24 cellular contexts compared by ENCODE assay signal in the genomic region with DNA sequence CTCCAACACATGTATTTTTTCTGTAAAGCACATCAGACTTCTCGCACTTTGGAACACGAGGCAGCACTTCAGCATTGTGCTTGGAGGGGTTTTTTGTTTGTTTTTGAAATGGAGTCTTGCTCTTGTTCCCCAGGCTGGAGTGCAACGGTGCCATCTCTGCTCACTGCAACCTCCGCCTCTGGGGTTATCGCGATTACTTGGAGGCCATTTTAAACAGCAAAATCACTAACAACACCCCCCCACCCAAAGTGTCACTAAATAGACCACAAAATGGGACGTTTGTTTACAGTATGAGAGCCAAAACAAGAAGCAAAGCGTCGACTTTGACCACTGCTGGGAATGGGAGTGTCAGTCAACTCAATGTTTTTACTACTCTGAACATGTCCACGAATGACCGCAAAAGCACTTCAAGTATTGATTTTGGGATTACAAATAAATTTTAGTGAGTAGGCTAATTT. TPM values are rescaled to one million over a fixed set of nuclear protein-coding genes. Genes with fewer than 3 reads are reported as not detected.
DNase-seq lines count a peak whose midpoint lies in the region; ATAC-seq, FAIRE-seq and TF ChIP-seq lines count a peak whose summit lies in the region.
"Had no signal": no experiment of that assay in that cellular context is flagged by ENCODE, and none has a peak within 500 bp of the region (broad histone marks: within the 10 kb centered on the region; RNA-seq: fewer than 3 reads in every experiment).

No MANE protein-coding gene starts in this region.

- POLR2A ChIA-PET in K562 (lab: Yijun Ruan, JAX) = no interaction called here

- CTCF ChIA-PET in K562 (lab: Yijun Ruan, JAX; ENCODE audit: low intra/inter-chr PET ratio) = no interaction called here
- CTCF ChIA-PET in activated CD8-positive, alpha-beta memory T cell treated with anti-CD3 and anti-CD28 coated beads, Interleukin-2, amount 10 ng/mL, durations not matched to agents 7 days and 5 days (lab: Charles Lee) = interaction anchor here (1.2 to 2.6 kb wide), 2 partner anchors 9 to 13 kb away, joined by 3 to 9 read pairs; a partner anchor contains a TSS

- H3K4me3 Mint-ChIP-seq in activated CD8-positive, alpha-beta memory T cell treated with anti-CD3 and anti-CD28 coated beads, Interleukin-2, amount 10 ng/mL, durations not matched to agents 7 days and 5 days = no peak overlapping the region
- H3K4me3 Mint-ChIP-seq: CD4-positive, alpha-beta T cell had no signal

- no peak overlapping the region for H3K27ac Mint-ChIP-seq in activated CD8-positive, alpha-beta memory T cell treated with anti-CD3 and anti-CD28 coated beads, Interleukin-2, amount 10 ng/mL, durations not matched to agents 7 days and 5 days
- H3K27ac Mint-ChIP-seq: CD4-positive, alpha-beta T cell had no signal

- in situ Hi-C loops in K562 (cut with MboI) = no loop called here

- no peaks in the 10 kb centered on the region for H3K79me2 ChIP-seq in K562 (ENCODE audit: control insufficient read depth, insufficient read depth, low read length)

- no TSS peak for BruUV-seq in K562 (replicated peaks; lab: Mats Ljungman, UMichigan)

- H3K4me1 Mint-ChIP-seq in activated CD8-positive, alpha-beta memory T cell treated with anti-CD3 and anti-CD28 coated beads, Interleukin-2, amount 10 ng/mL, durations not matched to agents 7 days and 5 days = peaks cover 6% of the 10 kb centered on the region

- H3K36me3 Mint-ChIP-seq in activated CD8-positive, alpha-beta memory T cell treated with anti-CD3 and anti-CD28 coated beads, Interleukin-2, amount 10 ng/mL, durations not matched to agents 7 days and 5 days = peaks cover 2% of the 10 kb centered on the region

- no peak overlapping the region for H3K27ac ChIP-seq in K562 (ENCODE audit: extremely low read depth, low read depth, low read length)
- no peak overlapping the region for H3K27ac ChIP-seq in effector memory CD4-positive, alpha-beta T cell (ENCODE audit: insufficient read depth, low read length, poor library complexity, severe bottlenecking)
- H3K27ac ChIP-seq: BLaER1 had no signal

- H3K4me2 ChIP-seq in K562 (ENCODE audit: insufficient read depth, low read length) = no peak overlapping the region
- H3K4me2 ChIP-seq: BLaER1 had no signal

- H3K4me3 ChIP-seq in K562 = no peak overlapping the region
- H3K4me3 ChIP-seq in neuron (ENCODE audit: low read length) = no peak overlapping the region
- no peak overlapping the region for H3K4me3 ChIP-seq in effector memory CD4-positive, alpha-beta T cell (ENCODE audit: insufficient read depth, low read depth, low read length, poor library complexity, severe bottlenecking)
- H3K4me3 ChIP-seq: BLaER1 had no signal

- H3K4me1 ChIP-seq in K562 (replicated peaks in 1 of 2; ENCODE audit: control insufficient read depth in 2 of 2, insufficient read depth in 2 of 2, low read length in 2 of 2) = peaks cover 0 to 5% of the 10 kb centered on the region in 2 experiments; a peak in 2 of 5 replicates
- H3K4me1 ChIP-seq in neuron (ENCODE audit: insufficient read depth, low read length) = no peaks in the 10 kb centered on the region
- H3K4me1 ChIP-seq in effector memory CD4-positive, alpha-beta T cell (ENCODE audit: control insufficient read depth, insufficient read depth, low read length, poor library complexity, severe bottlenecking) = no peaks in the 10 kb centered on the region
- H3K4me1 ChIP-seq: BLaER1, Caco-2 had no signal

- TF ChIP-seq RAD21 in K562 (CRISPR knock-in tag; conservative IDR thresholded peaks at IDR 0.05 in 1 of 2, IDR thresholded peaks at IDR 0.05 in 1 of 2) = no peak

- no peaks in the 10 kb centered on the region for H3K9me1 ChIP-seq in K562 (ENCODE audit: control insufficient read depth, insufficient read depth, low read length)

- H3K9ac ChIP-seq in K562 (ENCODE audit: insufficient read depth in 1 of 2, low read depth in 2 of 2, low read length in 2 of 2) = no peak overlapping the region
- H3K9ac ChIP-seq: BLaER1 had no signal

- WGBS in K562 (ENCODE audit: insufficient coverage, low coverage, missing lambda C conversion rate) = 46% methylated on average over 11 of the region's 11 CpGs

- H3K9me3 ChIP-seq in K562 (replicated peaks; ENCODE audit: control insufficient read depth, insufficient read depth, low read depth, low read length) (no peaks in the 10 kb centered on the region), neuron (ENCODE audit: low read length) (peaks cover 6% of the 10 kb centered on the region)
- H3K9me3 ChIP-seq in effector memory CD4-positive, alpha-beta T cell (ENCODE audit: control insufficient read depth, low read length) = no peaks in the 10 kb centered on the region
- H3K9me3 ChIP-seq: Caco-2 had no signal

- H4K20me1 ChIP-seq in K562 (replicated peaks; ENCODE audit: control insufficient read depth, insufficient read depth, low read length) = no peaks in the 10 kb centered on the region
- H4K20me1 ChIP-seq: BLaER1 had no signal

- TF ChIP-seq EP300 in K562 (IDR thresholded peaks at IDR 0.05; ENCODE audit: low read length) = no peak

- H3K27me3 Mint-ChIP-seq in activated CD8-positive, alpha-beta memory T cell treated with anti-CD3 and anti-CD28 coated beads, Interleukin-2, amount 10 ng/mL, durations not matched to agents 7 days and 5 days = peaks cover 5% of the 10 kb centered on the region

- H2AFZ ChIP-seq in K562 (ENCODE audit: low read depth, low read length) = peak overlapping the region; percentile 85
- H2AFZ ChIP-seq in neuron (ENCODE audit: low read depth, low read length) = peak overlapping the region; percentile 5

- TF ChIP-seq POLR2A in K562 (conservative IDR thresholded peaks at IDR 0.05) = no peak

- intact Hi-C loops in K562 (cut with micrococcal nuclease) = no loop called here

- no peaks in the 10 kb centered on the region for H3K9me3 Mint-ChIP-seq in activated CD8-positive, alpha-beta memory T cell treated with anti-CD3 and anti-CD28 coated beads, Interleukin-2, amount 10 ng/mL, durations not matched to agents 7 days and 5 days (ENCODE audit: low read depth)
- H3K9me3 Mint-ChIP-seq: CD4-positive, alpha-beta T cell had no signal

- TF ChIP-seq CTCF in K562 (IDR thresholded peaks at IDR 0.05 in 2 of 3, conservative IDR thresholded peaks at IDR 0.05 in 1 of 3; ENCODE audit: insufficient read depth in 2 of 3, low read depth in 1 of 3, low read length in 3 of 3) = no peak

- ATAC-seq in K562 = peak; percentile 49
- ATAC-seq in HG03045 (IDR thresholded peaks at IDR 0.05; ENCODE audit: unreplicated experiment) = no peak
- ATAC-seq in activated CD8-positive, alpha-beta memory T cell treated with anti-CD3 and anti-CD28 coated beads, Interleukin-2, amount 10 ng/mL, durations not matched to agents 7 days and 5 days = no peak
- ATAC-seq: Panc1, SK-N-SH treated with all-trans-retinoic acid at 6 μM for 48 hours had no signal

- peak; percentile 6 for DNase-seq in NCI-H748 (lab: John Stamatoyannopoulos, UW; ENCODE audit: unreplicated experiment)
- DNase-seq in NCI-H748 treated with DMSO at 0.1 percent for 48 hours (lab: John Stamatoyannopoulos, UW) = no peak
- peak; percentile 9 for DNase-seq in NCI-H2029 (lab: John Stamatoyannopoulos, UW)
- DNase-seq in K562 (ENCODE audit: extremely low read depth in 1 of 4, low spot score in 3 of 4) = no peak
- no peak for DNase-seq in effector memory CD4-positive, alpha-beta T cell
- DNase-seq in activated CD8-positive, alpha-beta memory T cell treated with anti-CD3 and anti-CD28 coated beads, Interleukin-2, amount 10 ng/mL, durations not matched to agents 7 days and 5 days = no peak
- DNase-seq: Caco-2; CD4-positive, alpha-beta T cell; DMS 273 treated with DMSO at 0.1 percent for 48 hours; GDM1; KG1; NCI-H1105 treated with DMSO at 0.1 percent for 48 hours; NCI-H1694 treated with DMSO at 0.1 percent for 48 hours; NCI-H2171 treated with DMSO at 0.1 percent for 48 hours; NCI-H446 treated with DMSO at 0.1 percent for 48 hours; NCI-H69; SIG-M5 had no signal

- H3K36me3 ChIP-seq in K562 (ENCODE audit: control insufficient read depth, insufficient read depth, low read length) (no peaks in the 10 kb centered on the region), neuron (ENCODE audit: insufficient read depth, low read length) (no peaks in the 10 kb centered on the region)
- H3K36me3 ChIP-seq in effector memory CD4-positive, alpha-beta T cell (ENCODE audit: control insufficient read depth, insufficient read depth, low read length) = no peaks in the 10 kb centered on the region
- H3K36me3 ChIP-seq: BLaER1 had no signal

- no peaks in the 10 kb centered on the region for H3K27me3 ChIP-seq in K562 (ENCODE audit: control insufficient read depth in 2 of 2, insufficient read depth in 2 of 2, low read length in 2 of 2)
- no peaks in the 10 kb centered on the region for H3K27me3 ChIP-seq in neuron (ENCODE audit: insufficient read depth, low read length)
- H3K27me3 ChIP-seq in effector memory CD4-positive, alpha-beta T cell (replicated peaks; ENCODE audit: control insufficient read depth, insufficient read depth, low read length, poor library complexity, severe bottlenecking) = no peaks in the 10 kb centered on the region
- H3K27me3 ChIP-seq: BLaER1 had no signal

- no peak for FAIRE-seq in K562 (lab: Jason Lieb, UNC)
- FAIRE-seq: GM18507, H54 had no signal

RNA-seq across cellular contexts. Expression of a gene that starts 9.0 kb away (rescaled TPM):
- total RNA-seq in K562 (2011; cell fraction: chromatin; rRNA removed; ENCODE audit: low replicate concordance) = 1.9 and 6.0 TPM in 2 replicates
- total RNA-seq in K562 (2011; cell fraction: nucleolus; rRNA removed) = 1.8 and 2.0 TPM in 2 replicates
- total RNA-seq in K562 (2011; cell fraction: nucleoplasm; rRNA removed) = 3.9 and 6.0 TPM in 2 replicates
- total RNA-seq in K562 (2014; rRNA removed) (7.7 and 10.5 TPM in 2 replicates), K562 (2014; rRNA removed; fragmentation: Illumina TruSeq; extraction: Trizol) (13.0 and 13.2 TPM in 2 replicates), K562 (2015; rRNA removed; fragmentation: Illumina TruSeq; extraction: Trizol) (10.9 and 12.6 TPM in 2 replicates), K562 (2021) (8.3 and 9.1 TPM in 2 replicates)
- polyA plus RNA-seq in K562 (2011; rRNA removed) (6.3 and 7.8 TPM in 2 replicates), K562 (2014; fragmentation: Illumina TruSeq; extraction: Trizol) (9.1 and 9.6 TPM in 2 replicates), K562 (2014; fragmentation: Nextera tagmentation; extraction: Ambion mirVana) (10 to 100 TPM; 13.9 to 16.7 TPM), K562 (2014; rRNA removed) (8.2 and 10.8 TPM in 2 replicates)
- 1.5 and 2.6 TPM in 2 replicates for polyA plus RNA-seq in K562 (2011; cell fraction: cytosol; rRNA removed)
- 1.9 and 3.1 TPM in 2 replicates for polyA plus RNA-seq in K562 (2011; cell fraction: nucleus; rRNA removed)
- 6.2 and 8.7 TPM in 2 replicates for polyA plus RNA-seq in K562 (2012)
- polyA minus RNA-seq in K562 (2011; rRNA and poly(A)+ RNA removed) = 6.2 and 7.6 TPM in 2 replicates
- 2.8 and 3.1 TPM in 2 replicates for polyA minus RNA-seq in K562 (2011; cell fraction: cytosol; rRNA and poly(A)+ RNA removed)
- polyA minus RNA-seq in K562 (2011; cell fraction: nucleus; rRNA and poly(A)+ RNA removed) = 2.0 and 4.7 TPM in 2 replicates
- total RNA-seq in activated CD8-positive, alpha-beta memory T cell treated with anti-CD3 and anti-CD28 coated beads, Interleukin-2, amount 10 ng/mL, durations not matched to agents 7 days and 5 days = 10 to 100 TPM; 13.3 to 19.1 TPM

RNA-seq across cellular contexts. Expression of a gene that starts 44.1 kb away (rescaled TPM):
- 9.1 and 9.7 TPM in 2 replicates for total RNA-seq in K562 (2011; cell fraction: chromatin; rRNA removed; ENCODE audit: low replicate concordance)
- 4.7 and 5.9 TPM in 2 replicates for total RNA-seq in K562 (2011; cell fraction: nucleolus; rRNA removed)
- 9.2 and 12.0 TPM in 2 replicates for total RNA-seq in K562 (2011; cell fraction: nucleoplasm; rRNA removed)
- total RNA-seq in K562 (2014; rRNA removed) (7.2 and 7.3 TPM in 2 replicates), K562 (2014; rRNA removed; fragmentation: Illumina TruSeq; extraction: Trizol) (3.7 and 5.0 TPM in 2 replicates), K562 (2015; rRNA removed; fragmentation: Illumina TruSeq; extraction: Trizol) (2.8 and 3.0 TPM in 2 replicates), K562 (2021) (12.9 and 14.4 TPM in 2 replicates)
- polyA plus RNA-seq in K562 (2011; rRNA removed) (5.8 and 10.4 TPM in 2 replicates), K562 (2014; fragmentation: Illumina TruSeq; extraction: Trizol) (10.0 and 12.1 TPM in 2 replicates), K562 (2014; fragmentation: Nextera tagmentation; extraction: Ambion mirVana) (under 1 TPM; 0.79 to 0.96 TPM), K562 (2014; rRNA removed) (6.8 and 7.7 TPM in 2 replicates)
- polyA plus RNA-seq in K562 (2011; cell fraction: cytosol; rRNA removed) = 9.4 and 12.6 TPM in 2 replicates
- polyA plus RNA-seq in K562 (2011; cell fraction: nucleus; rRNA removed) = 8.1 and 12.3 TPM in 2 replicates
- polyA plus RNA-seq in K562 (2012) = 6.6 and 23.6 TPM in 2 replicates
- polyA minus RNA-seq in K562 (2011; rRNA and poly(A)+ RNA removed) = 5.9 and 6.5 TPM in 2 replicates
- polyA minus RNA-seq in K562 (2011; cell fraction: cytosol; rRNA and poly(A)+ RNA removed) = 4.6 and 13.5 TPM in 2 replicates
- 1.6 and 5.9 TPM in 2 replicates for polyA minus RNA-seq in K562 (2011; cell fraction: nucleus; rRNA and poly(A)+ RNA removed)
- 10 to 100 TPM in 1 of 2 experiments, 1 to 10 TPM in 1; 9.6 to 21.4 TPM for total RNA-seq in activated CD8-positive, alpha-beta memory T cell treated with anti-CD3 and anti-CD28 coated beads, Interleukin-2, amount 10 ng/mL, durations not matched to agents 7 days and 5 days

Comparison
In these comparisons a context has a peak if more than half of its experiments do, and no peak if none do; other contexts are left out.
1. DNase-seq: peak in NCI-H748 (single experiment) and NCI-H2029 (single experiment); none in NCI-H748 treated with DMSO at 0.1 percent for 48 hours (single experiment), K562 (0 of 4), effector memory CD4-positive, alpha-beta T cell (0 of 3) and activated CD8-positive, alpha-beta memory T cell treated with anti-CD3 and anti-CD28 coated beads, Interleukin-2, amount 10 ng/mL, durations not matched to agents 7 days and 5 days (single experiment).